In genomic region chr15:86725628-86726027, GRCh38 we compare ENCODE assay signal across 1 cellular context.
TF ChIP-seq lines count a peak whose summit lies in the region.

No MANE protein-coding gene starts in this region.

TF ChIP-seq in GM23338, 12 proteins besides CTCF, POLR2A, EP300 and RAD21 (continued from another document):
- TF ChIP-seq ZNF462 (CRISPR knock-in tag; IDR thresholded peaks at IDR 0.05) (no peak), POLR2AphosphoS5 (IDR thresholded peaks at IDR 0.05; ENCODE audit: low read depth) (no peak)
TF ChIP-seq in GM23338: peak in this region for 0.
